In genomic region chr7:117048854-117049321, GRCh38 we compare ENCODE assay signal across 17 cellular contexts.
A peak's percentile ranks its signal among the peaks of the same experiment; 100 is the strongest.
DNase-seq lines count a peak whose midpoint lies in the region; ATAC-seq and TF ChIP-seq lines count a peak whose summit lies in the region.
"Had no signal": no experiment of that assay in that cellular context is flagged by ENCODE, and none has a peak within 500 bp of the region (broad histone marks: within the 10 kb centered on the region; RNA-seq: fewer than 3 reads in every experiment).

No MANE protein-coding gene starts in this region.

- H3K4me3 Mint-ChIP-seq in activated CD4-positive, alpha-beta T cell treated with anti-CD3 and anti-CD28 coated beads, Interleukin-2, amount 10 ng/mL, durations not matched to agents 7 days and 5 days = peak overlapping the region; percentile 65
- peak overlapping the region; percentile 22 for H3K4me3 Mint-ChIP-seq in activated CD4-positive, alpha-beta memory T cell treated with anti-CD3 and anti-CD28 coated beads, Interleukin-2, amount 10 ng/mL, durations not matched to agents 7 days and 5 days

- no peaks in the 10 kb centered on the region for H3K9me3 Mint-ChIP-seq in activated CD4-positive, alpha-beta T cell treated with anti-CD3 and anti-CD28 coated beads, Interleukin-2, amount 10 ng/mL, durations not matched to agents 7 days and 5 days
- no peaks in the 10 kb centered on the region for H3K9me3 Mint-ChIP-seq in activated CD4-positive, alpha-beta memory T cell treated with anti-CD3 and anti-CD28 coated beads, Interleukin-2, amount 10 ng/mL, durations not matched to agents 7 days and 5 days

- peaks cover 5% of the 10 kb centered on the region for H3K36me3 Mint-ChIP-seq in activated CD4-positive, alpha-beta T cell treated with anti-CD3 and anti-CD28 coated beads, Interleukin-2, amount 10 ng/mL, durations not matched to agents 7 days and 5 days (ENCODE audit: low read depth)
- H3K36me3 Mint-ChIP-seq in activated CD4-positive, alpha-beta memory T cell treated with anti-CD3 and anti-CD28 coated beads, Interleukin-2, amount 10 ng/mL, durations not matched to agents 7 days and 5 days (ENCODE audit: low read depth) = no peaks in the 10 kb centered on the region

- CTCF ChIA-PET in activated CD4-positive, alpha-beta T cell treated with anti-CD3 and anti-CD28 coated beads, Interleukin-2, amount 10 ng/mL, durations not matched to agents 7 days and 5 days (lab: Charles Lee) = interaction anchor here (1.1 kb wide), 1 partner anchor 11 kb away, joined by 3 read pairs; no protein-coding TSS in a partner anchor
- CTCF ChIA-PET in activated CD4-positive, alpha-beta memory T cell treated with anti-CD3 and anti-CD28 coated beads, Interleukin-2, amount 10 ng/mL, durations not matched to agents 7 days and 5 days (lab: Charles Lee) = no interaction called here

- ATAC-seq in mucosa of descending colon = peak; percentile 86
- ATAC-seq in GM21367 (IDR thresholded peaks at IDR 0.05; ENCODE audit: unreplicated experiment) = no peak
- ATAC-seq: Panc1, sciatic nerve had no signal

- DNase-seq in activated CD4-positive, alpha-beta T cell treated with anti-CD3 and anti-CD28 coated beads, Interleukin-2, amount 10 ng/mL, durations not matched to agents 7 days and 5 days = no peak
- DNase-seq in activated CD4-positive, alpha-beta T cell treated with anti-CD3 and anti-CD28 coated beads for 48 hours = no peak
- DNase-seq in DMS 273 treated with DMSO at 0.1 percent for 48 hours (lab: John Stamatoyannopoulos, UW) (peak; percentile 52), mucosa of descending colon (peak in 1 of 3 donors; percentile 25), GM19238 (ENCODE audit: insufficient read length, low spot score) (no peak), NCI-H526 treated with DMSO at 0.1 percent for 48 hours (lab: John Stamatoyannopoulos, UW) (no peak)
- DNase-seq in activated CD4-positive, alpha-beta memory T cell treated with anti-CD3 and anti-CD28 coated beads, Interleukin-2, amount 10 ng/mL, durations not matched to agents 7 days and 5 days = no peak
- DNase-seq: cerebellar nuclear complex, HCEC 1CT, MG63, NCI-H187 treated with DMSO at 0.1 percent for 48 hours, NCI-H774, occipital lobe had no signal

- no peak for TF ChIP-seq CTCF in mucosa of descending colon (IDR thresholded peaks at IDR 0.05)

- intact Hi-C loops in mucosa of descending colon (cut with DNase I, micrococcal nuclease) = no loop called here

- H3K4me1 ChIP-seq in mucosa of descending colon (ENCODE audit: low read depth) = peaks cover 21% of the 10 kb centered on the region

- peaks cover 11% of the 10 kb centered on the region for H3K27me3 Mint-ChIP-seq in activated CD4-positive, alpha-beta T cell treated with anti-CD3 and anti-CD28 coated beads, Interleukin-2, amount 10 ng/mL, durations not matched to agents 7 days and 5 days
- peaks cover 14% of the 10 kb centered on the region for H3K27me3 Mint-ChIP-seq in activated CD4-positive, alpha-beta memory T cell treated with anti-CD3 and anti-CD28 coated beads, Interleukin-2, amount 10 ng/mL, durations not matched to agents 7 days and 5 days

- no peaks in the 10 kb centered on the region for H3K9me3 ChIP-seq in mucosa of descending colon
- H3K9me3 ChIP-seq: MG63, vagina had no signal

- no peaks in the 10 kb centered on the region for H3K36me3 ChIP-seq in mucosa of descending colon (ENCODE audit: low read depth)
- H3K36me3 ChIP-seq: MG63, vagina had no signal

- POLR2A ChIA-PET in activated CD4-positive, alpha-beta T cell treated with anti-CD3 and anti-CD28 coated beads, Interleukin-2, amount 10 ng/mL, durations not matched to agents 7 days and 5 days (lab: Charles Lee) = no interaction called here
- POLR2A ChIA-PET in activated CD4-positive, alpha-beta memory T cell treated with anti-CD3 and anti-CD28 coated beads, Interleukin-2, amount 10 ng/mL, durations not matched to agents 7 days and 5 days (lab: Charles Lee) = no interaction called here

- H3K27ac Mint-ChIP-seq in activated CD4-positive, alpha-beta T cell treated with anti-CD3 and anti-CD28 coated beads, Interleukin-2, amount 10 ng/mL, durations not matched to agents 7 days and 5 days = peak overlapping the region; percentile 88
- no peak overlapping the region for H3K27ac Mint-ChIP-seq in activated CD4-positive, alpha-beta memory T cell treated with anti-CD3 and anti-CD28 coated beads, Interleukin-2, amount 10 ng/mL, durations not matched to agents 7 days and 5 days

- peaks cover 27% of the 10 kb centered on the region for H3K4me1 Mint-ChIP-seq in activated CD4-positive, alpha-beta T cell treated with anti-CD3 and anti-CD28 coated beads, Interleukin-2, amount 10 ng/mL, durations not matched to agents 7 days and 5 days
- peaks cover 16% of the 10 kb centered on the region for H3K4me1 Mint-ChIP-seq in activated CD4-positive, alpha-beta memory T cell treated with anti-CD3 and anti-CD28 coated beads, Interleukin-2, amount 10 ng/mL, durations not matched to agents 7 days and 5 days

- H3K4me3 ChIP-seq in mucosa of descending colon = no peak overlapping the region
- H3K4me3 ChIP-seq: MG63, vagina had no signal
